ENCODE assay signal across 8 cellular contexts in genomic region chr7:91288208-91288824, GRCh38. TPM values are rescaled to one million over a fixed set of nuclear protein-coding genes. Genes with fewer than 3 reads are reported as not detected.
DNase-seq lines count a peak whose midpoint lies in the region; ATAC-seq and TF ChIP-seq lines count a peak whose summit lies in the region.

No MANE protein-coding gene starts in this region.

- no peak overlapping the region for H3K4me3 ChIP-seq in coronary artery

- H3K4me3 Mint-ChIP-seq in activated CD4-positive, alpha-beta T cell treated with anti-CD3 and anti-CD28 coated beads for 36 hours, result no peak overlapping the region

- no peak for ATAC-seq in activated CD4-positive, alpha-beta T cell treated with anti-CD3 and anti-CD28 coated beads for 36 hours
- ATAC-seq in left colon, result peak; percentile 64

- CTCF ChIA-PET in activated CD4-positive, alpha-beta T cell treated with anti-CD3 and anti-CD28 coated beads for 36 hours (lab: Charles Lee), result no interaction called here

- H3K9me3 Mint-ChIP-seq in activated CD4-positive, alpha-beta T cell treated with anti-CD3 and anti-CD28 coated beads for 36 hours (ENCODE audit: low read depth), result no peaks in the 10 kb centered on the region

- DNase-seq in activated CD4-positive, alpha-beta T cell treated with anti-CD3 and anti-CD28 coated beads for 36 hours, result peak; percentile 57
- no peak for DNase-seq in activated CD4-positive, alpha-beta T cell treated with anti-CD3 and anti-CD28 coated beads for 1 hour
- peak in 46 of 76 experiments; percentile 1 to 55 (median 14) for DNase-seq in HUDEP-2 (lab: John Stamatoyannopoulos, UW; ENCODE audit: unreplicated experiment in 76 of 76)
- peak; percentile 23 to 26 for DNase-seq in activated CD4-positive, alpha-beta T cell treated with anti-CD3 and anti-CD28 coated beads, Interleukin-2, amount 50 U/mL, for 48 hours
- peak in 1 of 2 donors; percentile 69 for DNase-seq in left colon
- no peak for DNase-seq in NCI-H187 (lab: John Stamatoyannopoulos, UW)
- no peak for DNase-seq in coronary artery (ENCODE audit: low spot score)
- DNase-seq in T-helper 1 cell, result no peak

- H3K27ac ChIP-seq in coronary artery, result peak overlapping the region in 1 of 2 donors; percentile 65

- H3K4me1 Mint-ChIP-seq in activated CD4-positive, alpha-beta T cell treated with anti-CD3 and anti-CD28 coated beads for 36 hours, result no peaks in the 10 kb centered on the region

- H3K27ac Mint-ChIP-seq in activated CD4-positive, alpha-beta T cell treated with anti-CD3 and anti-CD28 coated beads for 36 hours, result no peak overlapping the region

- no peaks in the 10 kb centered on the region for H3K36me3 Mint-ChIP-seq in activated CD4-positive, alpha-beta T cell treated with anti-CD3 and anti-CD28 coated beads for 36 hours (ENCODE audit: low read depth)

- POLR2A ChIA-PET in activated CD4-positive, alpha-beta T cell treated with anti-CD3 and anti-CD28 coated beads for 36 hours (lab: Charles Lee), result no interaction called here

- peaks cover 2% of the 10 kb centered on the region for H3K27me3 Mint-ChIP-seq in activated CD4-positive, alpha-beta T cell treated with anti-CD3 and anti-CD28 coated beads for 36 hours

- TF ChIP-seq CTCF in coronary artery (IDR thresholded peaks at IDR 0.05), result no peak

- intact Hi-C loops in activated CD4-positive, alpha-beta T cell treated with anti-CD3 and anti-CD28 coated beads for 36 hours (cut with DNase I, micrococcal nuclease), result loop anchor here (1.0 to 10.0 kb wide), 3 partner anchors 346 to 494 kb away; no protein-coding TSS in a partner anchor
- intact Hi-C loops in left colon (cut with DNase I, micrococcal nuclease), result no loop called here

RNA-seq across cellular contexts. Expression of gene FZD1, which starts 24.1 kb away (rescaled TPM):
- total RNA-seq in activated CD4-positive, alpha-beta T cell treated with anti-CD3 and anti-CD28 coated beads for 36 hours, result under 1 TPM; 0.47 to 0.69 TPM
- total RNA-seq in left colon, result 10 to 100 TPM in 1 of 2 donors, 1 to 10 TPM in 1; 7.4 to 11.0 TPM

Comparison
In these comparisons a context has a peak if more than half of its experiments do, and no peak if none do; other contexts are left out.
1. DNase-seq: peak in activated CD4-positive, alpha-beta T cell treated with anti-CD3 and anti-CD28 coated beads for 36 hours (single experiment), HUDEP-2 (46 of 76) and activated CD4-positive, alpha-beta T cell treated with anti-CD3 and anti-CD28 coated beads, Interleukin-2, amount 50 U/mL, for 48 hours (2 of 2); none in activated CD4-positive, alpha-beta T cell treated with anti-CD3 and anti-CD28 coated beads for 1 hour (single experiment), NCI-H187 (0 of 2), coronary artery (single experiment) and T-helper 1 cell (0 of 5).
2. RNA of gene FZD1, which starts 24.1 kb away (total RNA-seq): 7.4 to 11.0 TPM in left colon; 0.47 to 0.69 TPM in activated CD4-positive, alpha-beta T cell treated with anti-CD3 and anti-CD28 coated beads for 36 hours; every median in the first group is over 4 times any median in the second.
3. intact Hi-C loops: an anchor here in activated CD4-positive, alpha-beta T cell treated with anti-CD3 and anti-CD28 coated beads for 36 hours (1.0 to 10.0 kb wide); none called in left colon.